22 cellular contexts compared by ENCODE assay signal in genomic region chr6:90770778-90771177, GRCh38.
"Had no signal": no experiment of that assay in that cellular context is flagged by ENCODE, and none has a peak within 500 bp of the region (broad histone marks: within the 10 kb centered on the region; RNA-seq: fewer than 3 reads in every experiment).

No MANE protein-coding gene starts in this region.

- H3K4me3 ChIP-seq: colonic mucosa, esophagus squamous epithelium, gastrocnemius medialis, heart right ventricle, left lung, lower lobe of right lung had no signal

- DNase-seq: colonic mucosa; cortex of kidney; effector CD8-positive, alpha-beta T cell; effector memory CD8-positive, alpha-beta T cell; endodermal cell; erythroblast; esophagus squamous epithelium; foreskin fibroblast; foreskin melanocyte; gastrocnemius medialis; glutamatergic neuron; head of caudate nucleus; heart right ventricle; hippocampal formation; left cardiac atrium; left lung; left ventricle myocardium superior; lower lobe of right lung; mesenchymal stem cell; midbrain; naive thymus-derived CD4-positive, alpha-beta T cell had no signal

- H3K27ac ChIP-seq: colonic mucosa, epithelial cell of prostate, esophagus squamous epithelium, gastrocnemius medialis, heart right ventricle, left lung, lower lobe of right lung had no signal

- H3K9me3 ChIP-seq: colonic mucosa, esophagus squamous epithelium, gastrocnemius medialis, heart right ventricle, left lung, lower lobe of right lung had no signal

- H3K27me3 ChIP-seq: colonic mucosa, esophagus squamous epithelium, gastrocnemius medialis, left lung had no signal

- H3K4me1 ChIP-seq: colonic mucosa, esophagus squamous epithelium, gastrocnemius medialis, heart right ventricle, left lung, lower lobe of right lung had no signal

- H3K36me3 ChIP-seq: colonic mucosa, esophagus squamous epithelium, gastrocnemius medialis, heart right ventricle, left lung, lower lobe of right lung had no signal
